ENCODE assay signal across 1 cellular context in the genomic region with DNA sequence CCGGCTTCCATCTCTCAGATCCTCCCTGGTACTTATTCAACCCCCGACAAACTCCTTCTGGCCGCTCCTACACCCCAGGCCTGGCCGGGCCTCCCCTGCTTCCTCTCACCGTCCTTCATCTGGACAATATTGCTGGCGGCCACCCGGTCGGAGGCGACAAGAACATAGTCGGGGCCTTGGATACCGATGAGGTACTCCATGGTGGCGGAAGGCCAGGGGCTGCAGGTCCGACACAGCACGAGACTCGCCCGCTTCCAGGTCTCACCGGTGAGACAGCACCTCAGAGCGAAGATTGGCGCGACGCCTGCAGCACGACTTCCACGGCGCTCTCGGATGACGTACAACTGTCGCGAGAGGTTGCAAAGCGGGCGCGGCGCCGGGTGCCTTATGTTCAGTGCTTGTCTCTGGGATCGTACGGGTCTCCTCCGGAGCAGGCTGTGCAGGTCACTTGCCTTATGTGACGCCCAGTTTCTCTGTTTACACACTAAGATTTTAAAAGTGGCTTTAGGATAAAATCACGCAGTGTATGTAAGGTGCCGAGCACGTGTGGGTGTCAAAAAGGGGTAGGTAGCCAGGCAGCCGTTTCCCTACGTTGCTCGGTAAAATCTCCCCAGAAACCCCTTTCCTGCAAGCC.
TF ChIP-seq lines count a peak whose summit lies in the region.

Gene PSMB2, minus strand, starts transcription at position 294 of the 634 bp plus-strand sequence. Its CDS starts 94 bp downstream, at position 200.

TF ChIP-seq in K562, 482 proteins besides CTCF, POLR2A, EP300 and RAD21 (continued from another document):
- TF ChIP-seq, protein P1, sequence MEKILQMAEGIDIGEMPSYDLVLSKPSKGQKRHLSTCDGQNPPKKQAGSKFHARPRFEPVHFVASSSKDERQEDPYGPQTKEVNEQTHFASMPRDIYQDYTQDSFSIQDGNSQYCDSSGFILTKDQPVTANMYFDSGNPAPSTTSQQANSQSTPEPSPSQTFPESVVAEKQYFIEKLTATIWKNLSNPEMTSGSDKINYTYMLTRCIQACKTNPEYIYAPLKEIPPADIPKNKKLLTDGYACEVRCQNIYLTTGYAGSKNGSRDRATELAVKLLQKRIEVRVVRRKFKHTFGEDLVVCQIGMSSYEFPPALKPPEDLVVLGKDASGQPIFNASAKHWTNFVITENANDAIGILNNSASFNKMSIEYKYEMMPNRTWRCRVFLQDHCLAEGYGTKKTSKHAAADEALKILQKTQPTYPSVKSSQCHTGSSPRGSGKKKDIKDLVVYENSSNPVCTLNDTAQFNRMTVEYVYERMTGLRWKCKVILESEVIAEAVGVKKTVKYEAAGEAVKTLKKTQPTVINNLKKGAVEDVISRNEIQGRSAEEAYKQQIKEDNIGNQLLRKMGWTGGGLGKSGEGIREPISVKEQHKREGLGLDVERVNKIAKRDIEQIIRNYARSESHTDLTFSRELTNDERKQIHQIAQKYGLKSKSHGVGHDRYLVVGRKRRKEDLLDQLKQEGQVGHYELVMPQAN (IDR thresholded peaks at IDR 0.05; ENCODE audit: borderline replicate concordance), result peak; percentile 94
- TF ChIP-seq HSF4 (CRISPR knock-in tag; IDR thresholded peaks at IDR 0.05; ENCODE audit: borderline replicate concordance) (no peak), SREBF1 (IDR thresholded peaks at IDR 0.05; ENCODE audit: borderline replicate concordance, low read depth, low read length) (peak; percentile 77; the same call in 1 of the 2 replicates), CHD2 (IDR thresholded peaks at IDR 0.05; ENCODE audit: low read depth, low read length) (peak; percentile 97), ARNT (IDR thresholded peaks at IDR 0.05) (0 out of 4 replicates have a peak, but pooled peaks of 1 of the 2 experiments have one; percentile 16), GABPA (tag; conservative IDR thresholded peaks at IDR 0.05; ENCODE audit: low read depth) (no peak), KHSRP (IDR thresholded peaks at IDR 0.05) (peak; percentile 72), SMAD2 (IDR thresholded peaks at IDR 0.05; ENCODE audit: low read depth, low read length) (peak; percentile 27; the same call in 1 of the 2 replicates), BCL6 (CRISPR knock-in tag; IDR thresholded peaks at IDR 0.05) (no peak), E2F6 (IDR thresholded peaks at IDR 0.05; ENCODE audit: borderline replicate concordance in 1 of 2, extremely low read depth in 1 of 2, insufficient read depth in 1 of 2, insufficient read length in 1 of 2, low read depth in 1 of 2, low read length in 1 of 2, poor library complexity in 1 of 2, severe bottlenecking in 1 of 2) (peak; percentile 63 to 76), TAF9B (IDR thresholded peaks at IDR 0.05; ENCODE audit: partially characterized antibody) (peak; percentile 91), SAFB2 (IDR thresholded peaks at IDR 0.05; ENCODE audit: borderline replicate concordance, low read depth, low read length, severe bottlenecking) (no peak), TRIM25 (IDR thresholded peaks at IDR 0.05; ENCODE audit: borderline replicate concordance) (no peak), ZNF274 (IDR thresholded peaks at IDR 0.05; ENCODE audit: borderline replicate concordance, low read depth, low read length) (no peak), NFRKB (IDR thresholded peaks at IDR 0.05; ENCODE audit: low read depth) (peak; percentile 62; the same call in 1 of the 2 replicates), MXI1 (IDR thresholded peaks at IDR 0.05; ENCODE audit: low read depth, low read length) (peak; percentile 84), POLR2G (IDR thresholded peaks at IDR 0.05; ENCODE audit: low read depth, low read length) (peak; percentile 99), GTF2A2 (tag; IDR thresholded peaks at IDR 0.05) (peak; percentile 30; the same call in 1 of the 2 replicates), ARID4B (CRISPR knock-in tag; IDR thresholded peaks at IDR 0.05) (peak; percentile 93), SAP30 (IDR thresholded peaks at IDR 0.05; ENCODE audit: borderline replicate concordance, insufficient read depth, low read depth, low read length, poor library complexity, severe bottlenecking) (peak; percentile 92)
- TF ChIP-seq, protein P2, sequence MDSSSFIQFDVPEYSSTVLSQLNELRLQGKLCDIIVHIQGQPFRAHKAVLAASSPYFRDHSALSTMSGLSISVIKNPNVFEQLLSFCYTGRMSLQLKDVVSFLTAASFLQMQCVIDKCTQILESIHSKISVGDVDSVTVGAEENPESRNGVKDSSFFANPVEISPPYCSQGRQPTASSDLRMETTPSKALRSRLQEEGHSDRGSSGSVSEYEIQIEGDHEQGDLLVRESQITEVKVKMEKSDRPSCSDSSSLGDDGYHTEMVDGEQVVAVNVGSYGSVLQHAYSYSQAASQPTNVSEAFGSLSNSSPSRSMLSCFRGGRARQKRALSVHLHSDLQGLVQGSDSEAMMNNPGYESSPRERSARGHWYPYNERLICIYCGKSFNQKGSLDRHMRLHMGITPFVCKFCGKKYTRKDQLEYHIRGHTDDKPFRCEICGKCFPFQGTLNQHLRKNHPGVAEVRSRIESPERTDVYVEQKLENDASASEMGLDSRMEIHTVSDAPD (CRISPR knock-in tag; IDR thresholded peaks at IDR 0.05), result no peak
- TF ChIP-seq, protein P3, sequence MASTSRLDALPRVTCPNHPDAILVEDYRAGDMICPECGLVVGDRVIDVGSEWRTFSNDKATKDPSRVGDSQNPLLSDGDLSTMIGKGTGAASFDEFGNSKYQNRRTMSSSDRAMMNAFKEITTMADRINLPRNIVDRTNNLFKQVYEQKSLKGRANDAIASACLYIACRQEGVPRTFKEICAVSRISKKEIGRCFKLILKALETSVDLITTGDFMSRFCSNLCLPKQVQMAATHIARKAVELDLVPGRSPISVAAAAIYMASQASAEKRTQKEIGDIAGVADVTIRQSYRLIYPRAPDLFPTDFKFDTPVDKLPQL (IDR thresholded peaks at IDR 0.05; ENCODE audit: extremely low read depth, insufficient read length), result peak; percentile 61
- TF ChIP-seq, protein P4, sequence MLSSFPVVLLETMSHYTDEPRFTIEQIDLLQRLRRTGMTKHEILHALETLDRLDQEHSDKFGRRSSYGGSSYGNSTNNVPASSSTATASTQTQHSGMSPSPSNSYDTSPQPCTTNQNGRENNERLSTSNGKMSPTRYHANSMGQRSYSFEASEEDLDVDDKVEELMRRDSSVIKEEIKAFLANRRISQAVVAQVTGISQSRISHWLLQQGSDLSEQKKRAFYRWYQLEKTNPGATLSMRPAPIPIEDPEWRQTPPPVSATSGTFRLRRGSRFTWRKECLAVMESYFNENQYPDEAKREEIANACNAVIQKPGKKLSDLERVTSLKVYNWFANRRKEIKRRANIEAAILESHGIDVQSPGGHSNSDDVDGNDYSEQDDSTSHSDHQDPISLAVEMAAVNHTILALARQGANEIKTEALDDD (IDR thresholded peaks at IDR 0.05), result peak; percentile 21; the same call in 1 of the 2 replicates
- TF ChIP-seq, protein P5, sequence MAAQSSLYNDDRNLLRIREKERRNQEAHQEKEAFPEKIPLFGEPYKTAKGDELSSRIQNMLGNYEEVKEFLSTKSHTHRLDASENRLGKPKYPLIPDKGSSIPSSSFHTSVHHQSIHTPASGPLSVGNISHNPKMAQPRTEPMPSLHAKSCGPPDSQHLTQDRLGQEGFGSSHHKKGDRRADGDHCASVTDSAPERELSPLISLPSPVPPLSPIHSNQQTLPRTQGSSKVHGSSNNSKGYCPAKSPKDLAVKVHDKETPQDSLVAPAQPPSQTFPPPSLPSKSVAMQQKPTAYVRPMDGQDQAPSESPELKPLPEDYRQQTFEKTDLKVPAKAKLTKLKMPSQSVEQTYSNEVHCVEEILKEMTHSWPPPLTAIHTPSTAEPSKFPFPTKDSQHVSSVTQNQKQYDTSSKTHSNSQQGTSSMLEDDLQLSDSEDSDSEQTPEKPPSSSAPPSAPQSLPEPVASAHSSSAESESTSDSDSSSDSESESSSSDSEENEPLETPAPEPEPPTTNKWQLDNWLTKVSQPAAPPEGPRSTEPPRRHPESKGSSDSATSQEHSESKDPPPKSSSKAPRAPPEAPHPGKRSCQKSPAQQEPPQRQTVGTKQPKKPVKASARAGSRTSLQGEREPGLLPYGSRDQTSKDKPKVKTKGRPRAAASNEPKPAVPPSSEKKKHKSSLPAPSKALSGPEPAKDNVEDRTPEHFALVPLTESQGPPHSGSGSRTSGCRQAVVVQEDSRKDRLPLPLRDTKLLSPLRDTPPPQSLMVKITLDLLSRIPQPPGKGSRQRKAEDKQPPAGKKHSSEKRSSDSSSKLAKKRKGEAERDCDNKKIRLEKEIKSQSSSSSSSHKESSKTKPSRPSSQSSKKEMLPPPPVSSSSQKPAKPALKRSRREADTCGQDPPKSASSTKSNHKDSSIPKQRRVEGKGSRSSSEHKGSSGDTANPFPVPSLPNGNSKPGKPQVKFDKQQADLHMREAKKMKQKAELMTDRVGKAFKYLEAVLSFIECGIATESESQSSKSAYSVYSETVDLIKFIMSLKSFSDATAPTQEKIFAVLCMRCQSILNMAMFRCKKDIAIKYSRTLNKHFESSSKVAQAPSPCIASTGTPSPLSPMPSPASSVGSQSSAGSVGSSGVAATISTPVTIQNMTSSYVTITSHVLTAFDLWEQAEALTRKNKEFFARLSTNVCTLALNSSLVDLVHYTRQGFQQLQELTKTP (IDR thresholded peaks at IDR 0.05; ENCODE audit: low read depth in 1 of 2, partially characterized antibody in 2 of 2), result peak in 1 of 2 experiments; percentile 22
- TF ChIP-seq, protein P6, sequence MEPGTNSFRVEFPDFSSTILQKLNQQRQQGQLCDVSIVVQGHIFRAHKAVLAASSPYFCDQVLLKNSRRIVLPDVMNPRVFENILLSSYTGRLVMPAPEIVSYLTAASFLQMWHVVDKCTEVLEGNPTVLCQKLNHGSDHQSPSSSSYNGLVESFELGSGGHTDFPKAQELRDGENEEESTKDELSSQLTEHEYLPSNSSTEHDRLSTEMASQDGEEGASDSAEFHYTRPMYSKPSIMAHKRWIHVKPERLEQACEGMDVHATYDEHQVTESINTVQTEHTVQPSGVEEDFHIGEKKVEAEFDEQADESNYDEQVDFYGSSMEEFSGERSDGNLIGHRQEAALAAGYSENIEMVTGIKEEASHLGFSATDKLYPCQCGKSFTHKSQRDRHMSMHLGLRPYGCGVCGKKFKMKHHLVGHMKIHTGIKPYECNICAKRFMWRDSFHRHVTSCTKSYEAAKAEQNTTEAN (CRISPR knock-in tag; IDR thresholded peaks at IDR 0.05), result no peak
